In the genomic region with DNA sequence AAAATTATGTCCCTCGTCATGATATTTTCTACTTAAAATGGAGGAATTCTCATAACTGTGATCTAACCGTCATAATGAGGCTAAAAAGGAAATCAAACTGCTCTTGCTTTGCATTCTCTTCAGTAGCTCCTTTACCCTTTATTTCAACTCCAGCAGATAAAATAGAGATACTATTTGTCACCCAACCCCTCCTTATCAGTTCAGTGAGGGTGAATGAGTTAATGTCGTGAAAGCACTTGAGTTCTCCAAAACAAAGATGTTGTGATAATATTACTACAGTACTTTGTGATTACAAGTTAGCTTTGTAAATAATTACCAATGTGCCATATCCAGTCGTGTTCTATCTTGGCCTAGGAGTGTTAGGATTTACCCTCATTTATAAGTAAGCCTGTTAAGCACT, we compare ENCODE assay signal across 12 cellular contexts.
DNase-seq lines count a peak whose midpoint lies in the region; TF ChIP-seq lines count a peak whose summit lies in the region.
"Had no signal": no experiment of that assay in that cellular context is flagged by ENCODE, and none has a peak within 500 bp of the region (broad histone marks: within the 10 kb centered on the region; RNA-seq: fewer than 3 reads in every experiment).

No MANE protein-coding gene starts in this region.

- intact Hi-C loops in activated CD4-positive, alpha-beta memory T cell treated with anti-CD3 and anti-CD28 coated beads for 36 hours (cut with micrococcal nuclease): loop anchor here (2.0 kb wide), 1 partner anchor 230 kb away; no protein-coding TSS in a partner anchor

- H3K4me1 Mint-ChIP-seq in H9: peaks cover 19 to 33% of the 10 kb centered on the region in 2 experiments
- H3K4me1 Mint-ChIP-seq in activated CD4-positive, alpha-beta memory T cell treated with anti-CD3 and anti-CD28 coated beads for 36 hours (ENCODE audit: low read depth): peaks cover 21% of the 10 kb centered on the region

- no peak overlapping the region for H2BK12ac ChIP-seq in H9 (ENCODE audit: insufficient read length, low read depth, low read length)

- peaks cover 26% of the 10 kb centered on the region for H3K4me1 ChIP-seq in BLaER1
- H3K4me1 ChIP-seq in H9 (ENCODE audit: insufficient read depth, low read length): no peaks in the 10 kb centered on the region
- H3K4me1 ChIP-seq in iPS-18a (ENCODE audit: control insufficient read depth, low read depth, low read length): peaks cover 24% of the 10 kb centered on the region

- H3K27ac ChIP-seq in BLaER1 (no peak overlapping the region), H9 (ENCODE audit: insufficient read length, low read depth, low read length) (no peak overlapping the region), iPS-18a (ENCODE audit: low read length) (no peak overlapping the region)
- H3K27ac ChIP-seq: HL-60 had no signal

- H4K8ac ChIP-seq in H9 (replicated peaks; ENCODE audit: insufficient read length, low read depth, low read length): no peak overlapping the region

- DNase-seq in H9 (no peak), GM20000 (ENCODE audit: low spot score) (no peak), NCI-H128 (lab: John Stamatoyannopoulos, UW; ENCODE audit: unreplicated experiment) (no peak), GM13976 (ENCODE audit: low spot score) (no peak)
- DNase-seq in activated CD4-positive, alpha-beta memory T cell treated with anti-CD3 and anti-CD28 coated beads for 36 hours: no peak
- DNase-seq in activated CD4-positive, alpha-beta T cell treated with anti-CD3 and anti-CD28 coated beads for 48 hours: no peak
- DNase-seq: activated CD4-positive, CD25-positive, alpha-beta regulatory T cell; spleen had no signal

- H3K4me3 Mint-ChIP-seq in H9: peak overlapping the region; percentile 88
- H3K4me3 Mint-ChIP-seq in activated CD4-positive, alpha-beta memory T cell treated with anti-CD3 and anti-CD28 coated beads for 36 hours: peak overlapping the region; percentile 74

- peaks cover 18% of the 10 kb centered on the region for H3K36me3 ChIP-seq in BLaER1
- no peaks in the 10 kb centered on the region for H3K36me3 ChIP-seq in iPS-18a (ENCODE audit: control insufficient read depth, low read depth, low read length)
- H3K36me3 ChIP-seq: spleen, thoracic aorta had no signal

- H3K18ac ChIP-seq in H9 (ENCODE audit: insufficient read length, low read depth, low read length): no peak overlapping the region

- no peak overlapping the region for H3K4ac ChIP-seq in H9 (ENCODE audit: low read depth, low read length)

- H3K27ac Mint-ChIP-seq in H9: no peak overlapping the region
- H3K27ac Mint-ChIP-seq in activated CD4-positive, alpha-beta memory T cell treated with anti-CD3 and anti-CD28 coated beads for 36 hours: no peak overlapping the region

- peaks cover 3% of the 10 kb centered on the region; the same call in 1 of the 2 replicates for H3K27me3 Mint-ChIP-seq in H9 (ENCODE audit: low read depth)
- no peaks in the 10 kb centered on the region for H3K27me3 Mint-ChIP-seq in activated CD4-positive, alpha-beta memory T cell treated with anti-CD3 and anti-CD28 coated beads for 36 hours

- no peak overlapping the region for H4K5ac ChIP-seq in H9 (ENCODE audit: insufficient read length, low read depth, low read length)

- no peak overlapping the region for H2BK120ac ChIP-seq in H9 (ENCODE audit: low read depth, low read length, poor library complexity, severe bottlenecking)

- no peak overlapping the region for H2BK20ac ChIP-seq in H9 (ENCODE audit: low read depth, low read length, poor library complexity, severe bottlenecking)

- H3K79me2 ChIP-seq in H9 (ENCODE audit: insufficient read depth, low read length): peaks cover 9% of the 10 kb centered on the region; the same call in 1 of the 2 replicates

- POLR2A ChIA-PET in activated CD4-positive, alpha-beta memory T cell treated with anti-CD3 and anti-CD28 coated beads for 36 hours (lab: Charles Lee): no interaction called here

- H2AK5ac ChIP-seq in H9 (ENCODE audit: insufficient read length, low read length): no peak overlapping the region

- H3K14ac ChIP-seq in H9 (ENCODE audit: insufficient read depth, low read length): no peak overlapping the region

- H2AFZ ChIP-seq in H9 (ENCODE audit: low read length): no peak overlapping the region

- no peaks in the 10 kb centered on the region for H3K27me3 ChIP-seq in BLaER1
- no peaks in the 10 kb centered on the region for H3K27me3 ChIP-seq in H9 (ENCODE audit: insufficient read depth, low read length)
- no peaks in the 10 kb centered on the region for H3K27me3 ChIP-seq in iPS-18a (ENCODE audit: control insufficient read depth, insufficient read depth, low read length)
- H3K27me3 ChIP-seq: spleen had no signal

- no peaks in the 10 kb centered on the region for H3K79me1 ChIP-seq in H9 (ENCODE audit: insufficient read depth, low read depth, low read length, poor library complexity, severe bottlenecking)

- no peak overlapping the region for H3T11ph ChIP-seq in H9 (ENCODE audit: low read length)

- H3K4me3 ChIP-seq in BLaER1 (peak overlapping the region; percentile 100), iPS-18a (ENCODE audit: low read length) (peak overlapping the region; percentile 83)

- H2BK5ac ChIP-seq in H9 (ENCODE audit: insufficient read length, low read length): no peak overlapping the region

- H3K9ac ChIP-seq in BLaER1 (peak overlapping the region; percentile 83; the same call in 1 of the 2 replicates), H9 (ENCODE audit: extremely low read depth, insufficient read length, low read length) (no peak overlapping the region), iPS-18a (ENCODE audit: low read length) (peak overlapping the region; percentile 69)

- H4K20me1 ChIP-seq in BLaER1 (peaks cover 27% of the 10 kb centered on the region), H9 (ENCODE audit: control insufficient read depth, insufficient read depth, insufficient read length) (no peaks in the 10 kb centered on the region)

- H3K4me2 ChIP-seq in BLaER1 (peak overlapping the region; percentile 94), H9 (ENCODE audit: insufficient read depth, insufficient read length, low read length) (peak overlapping the region; percentile 67)

- no CpG with 5 or more reads among the region's 4 CpGs for WGBS in H9 (ENCODE audit: extremely low coverage, insufficient read length, low lambda C conversion rate)

- no peak overlapping the region for H2BK15ac ChIP-seq in H9 (ENCODE audit: low read depth, low read length)

- H3K9me3 ChIP-seq in BLaER1: peaks cover 26% of the 10 kb centered on the region
- H3K9me3 ChIP-seq in H9 (ENCODE audit: control insufficient read depth, low read depth, low read length): no peaks in the 10 kb centered on the region
- H3K9me3 ChIP-seq in iPS-18a (ENCODE audit: control insufficient read depth, low read depth, low read length): no peaks in the 10 kb centered on the region
- H3K9me3 ChIP-seq: spleen, thoracic aorta had no signal

- H3K56ac ChIP-seq in H9 (ENCODE audit: insufficient read length, low read depth, low read length): no peak overlapping the region

- no peak overlapping the region for H3K23ac ChIP-seq in H9 (ENCODE audit: insufficient read length, low read depth, low read length)

- TF ChIP-seq CTCF in H9 (conservative IDR thresholded peaks at IDR 0.05) (no peak), GM20000 (IDR thresholded peaks at IDR 0.05; ENCODE audit: extremely low read depth, missing control alignments) (no peak), GM13976 (IDR thresholded peaks at IDR 0.05; ENCODE audit: borderline replicate concordance, control extremely low read depth, extremely low read depth, insufficient read depth, missing control alignments) (no peak)

- CTCF ChIA-PET in activated CD4-positive, alpha-beta memory T cell treated with anti-CD3 and anti-CD28 coated beads for 36 hours (lab: Charles Lee): no interaction called here

- no peak overlapping the region for H4K91ac ChIP-seq in H9 (ENCODE audit: insufficient read length, low read depth, low read length)

- peaks cover 14 to 15% (median 14%) of the 10 kb centered on the region in 3 experiments; a peak in 6 of 7 replicates for H3K36me3 Mint-ChIP-seq in H9 (ENCODE audit: insufficient read depth in 1 of 3, low read depth in 3 of 3)
- peaks cover 5% of the 10 kb centered on the region for H3K36me3 Mint-ChIP-seq in activated CD4-positive, alpha-beta memory T cell treated with anti-CD3 and anti-CD28 coated beads for 36 hours

- peaks cover 4 to 11% of the 10 kb centered on the region in 2 experiments; a peak in 4 of 5 replicates for H3K9me3 Mint-ChIP-seq in H9
- H3K9me3 Mint-ChIP-seq in activated CD4-positive, alpha-beta memory T cell treated with anti-CD3 and anti-CD28 coated beads for 36 hours: no peaks in the 10 kb centered on the region

- in situ Hi-C loops in GM13976 (cut with MboI; ENCODE audit: low sequenced_read_pairs, unreplicated experiment): no loop called here

- H3K23me2 ChIP-seq in H9 (ENCODE audit: insufficient read length, low read depth, low read length, poor library complexity, severe bottlenecking): peaks cover 7% of the 10 kb centered on the region
